In the genomic region with DNA sequence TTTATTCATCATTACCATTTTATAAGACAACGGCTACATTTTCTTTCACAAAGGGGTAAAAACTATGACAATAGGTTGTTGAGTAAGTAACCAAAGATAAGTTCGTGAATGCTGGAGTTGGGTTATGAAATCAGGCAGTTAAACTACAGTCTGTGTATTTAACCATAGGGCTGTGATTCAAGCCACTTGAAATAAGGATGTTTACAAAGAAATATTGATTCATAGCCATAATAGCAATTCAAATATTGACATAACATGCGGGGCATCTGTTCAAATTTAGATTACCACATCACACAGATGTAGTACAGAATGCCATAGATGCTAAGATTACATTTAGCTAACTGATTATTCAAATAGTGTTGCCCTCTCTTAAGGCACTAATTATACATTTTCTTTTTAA, we compare ENCODE assay signal across 17 cellular contexts.
DNase-seq lines count a peak whose midpoint lies in the region; ATAC-seq and TF ChIP-seq lines count a peak whose summit lies in the region.
"Had no signal": no experiment of that assay in that cellular context is flagged by ENCODE, and none has a peak within 500 bp of the region (broad histone marks: within the 10 kb centered on the region; RNA-seq: fewer than 3 reads in every experiment).

No MANE protein-coding gene starts in this region.

- peak; percentile 9 for DNase-seq in HuH-7.5 (ENCODE audit: low spot score)
- DNase-seq in NCI-H2029 treated with DMSO at 0.1 percent for 48 hours (lab: John Stamatoyannopoulos, UW), result peak; percentile 77
- DNase-seq in adipocyte (ENCODE audit: low read depth), result peak; percentile 30
- no peak for DNase-seq in mucosa of descending colon
- no peak for DNase-seq in activated naive CD8-positive, alpha-beta T cell treated with anti-CD3 and anti-CD28 coated beads, Interleukin-2, amount 50 U/mL, for 24 hours
- no peak for DNase-seq in amygdala (lab: John Stamatoyannopoulos, UW)
- DNase-seq: activated CD4-positive, alpha-beta T cell treated with anti-CD3 and anti-CD28 coated beads, Interleukin-2, amount 50 U/mL, for 48 hours; C1 segment of cervical spinal cord; KG1; left ventricle myocardium superior; naive thymus-derived CD4-positive, alpha-beta T cell; NCI-H187 had no signal

- no peak for TF ChIP-seq CTCF in mucosa of descending colon (IDR thresholded peaks at IDR 0.05)

- H3K4me3 Mint-ChIP-seq in activated naive CD8-positive, alpha-beta T cell treated with anti-CD3 and anti-CD28 coated beads, Interleukin-2, amount 50 U/mL, for 24 hours, result no peak overlapping the region
- H3K4me3 Mint-ChIP-seq: naive thymus-derived CD4-positive, alpha-beta T cell had no signal

- intact Hi-C loops in mucosa of descending colon (cut with DNase I, micrococcal nuclease), result no loop called here

- H3K4me3 ChIP-seq in adipocyte (ENCODE audit: low read length), result no peak overlapping the region
- H3K4me3 ChIP-seq in mucosa of descending colon, result no peak overlapping the region
- H3K4me3 ChIP-seq: coronary artery, esophagus muscularis mucosa, PC-9, prostate gland had no signal

- H3K9me3 ChIP-seq in adipocyte (ENCODE audit: control insufficient read depth, low read length) (peaks cover 5% of the 10 kb centered on the region), mucosa of descending colon (no peaks in the 10 kb centered on the region)
- H3K9me3 ChIP-seq: esophagus muscularis mucosa, prostate gland had no signal

- no peak overlapping the region for H3K9ac ChIP-seq in adipocyte (ENCODE audit: low read length)

- H3K36me3 ChIP-seq in adipocyte (ENCODE audit: control insufficient read depth, insufficient read depth, low read length, severe bottlenecking), result no peaks in the 10 kb centered on the region
- H3K36me3 ChIP-seq in mucosa of descending colon (ENCODE audit: low read depth), result no peaks in the 10 kb centered on the region
- H3K36me3 ChIP-seq: esophagus muscularis mucosa, prostate gland had no signal

- no peaks in the 10 kb centered on the region for H3K27me3 Mint-ChIP-seq in activated naive CD8-positive, alpha-beta T cell treated with anti-CD3 and anti-CD28 coated beads, Interleukin-2, amount 50 U/mL, for 24 hours
- H3K27me3 Mint-ChIP-seq: naive thymus-derived CD4-positive, alpha-beta T cell had no signal

- H3K27ac Mint-ChIP-seq in activated naive CD8-positive, alpha-beta T cell treated with anti-CD3 and anti-CD28 coated beads, Interleukin-2, amount 50 U/mL, for 24 hours, result no peak overlapping the region
- H3K27ac Mint-ChIP-seq: naive thymus-derived CD4-positive, alpha-beta T cell had no signal

- H3K36me3 Mint-ChIP-seq in activated naive CD8-positive, alpha-beta T cell treated with anti-CD3 and anti-CD28 coated beads, Interleukin-2, amount 50 U/mL, for 24 hours (ENCODE audit: low read depth), result no peaks in the 10 kb centered on the region
- H3K36me3 Mint-ChIP-seq: naive thymus-derived CD4-positive, alpha-beta T cell had no signal

- H3K4me1 ChIP-seq in adipocyte (ENCODE audit: control insufficient read depth, insufficient read depth, low read length) (no peaks in the 10 kb centered on the region), mucosa of descending colon (ENCODE audit: low read depth) (no peaks in the 10 kb centered on the region)
- H3K4me1 ChIP-seq: esophagus muscularis mucosa, prostate gland had no signal

- peaks cover 3% of the 10 kb centered on the region for H3K9me3 Mint-ChIP-seq in activated naive CD8-positive, alpha-beta T cell treated with anti-CD3 and anti-CD28 coated beads, Interleukin-2, amount 50 U/mL, for 24 hours

- ATAC-seq in mucosa of descending colon (peak; percentile 32), HG02852 (IDR thresholded peaks at IDR 0.05; ENCODE audit: unreplicated experiment) (no peak)
- no peak for ATAC-seq in activated naive CD8-positive, alpha-beta T cell treated with anti-CD3 and anti-CD28 coated beads, Interleukin-2, amount 50 U/mL, for 24 hours
- ATAC-seq: left ventricle myocardium superior; naive thymus-derived CD4-positive, alpha-beta T cell had no signal

- H3K4me1 Mint-ChIP-seq in activated naive CD8-positive, alpha-beta T cell treated with anti-CD3 and anti-CD28 coated beads, Interleukin-2, amount 50 U/mL, for 24 hours, result no peaks in the 10 kb centered on the region
- H3K4me1 Mint-ChIP-seq: naive thymus-derived CD4-positive, alpha-beta T cell had no signal

- H3K27me3 ChIP-seq in adipocyte (replicated peaks; ENCODE audit: control insufficient read depth, insufficient read depth, low read length), result no peaks in the 10 kb centered on the region
- H3K27me3 ChIP-seq: esophagus muscularis mucosa had no signal

Comparison
In these comparisons a context has a peak if more than half of its experiments do, and no peak if none do; other contexts are left out.
1. DNase-seq: peak in HuH-7.5 (single experiment), NCI-H2029 treated with DMSO at 0.1 percent for 48 hours (single experiment) and adipocyte (single experiment); none in mucosa of descending colon (0 of 3), activated naive CD8-positive, alpha-beta T cell treated with anti-CD3 and anti-CD28 coated beads, Interleukin-2, amount 50 U/mL, for 24 hours (single experiment) and amygdala (0 of 56).